In genomic region chr11:19648321-19648720, GRCh38 we compare ENCODE assay signal across 20 cellular contexts.
"Had no signal": no experiment of that assay in that cellular context is flagged by ENCODE, and none has a peak within 500 bp of the region (broad histone marks: within the 10 kb centered on the region; RNA-seq: fewer than 3 reads in every experiment).

No MANE protein-coding gene starts in this region.

- DNase-seq: activated B cell treated with CpG ODN at 0.5 μM for 24 hours; activated CD4-positive, alpha-beta memory T cell treated with anti-CD3 and anti-CD28 coated beads for 36 hours; activated CD4-positive, alpha-beta T cell treated with anti-CD3 and anti-CD28 coated beads for 4 hours; activated naive CD8-positive, alpha-beta T cell treated with anti-CD3 and anti-CD28 coated beads for 36 hours; activated T-cell treated with anti-CD3 and anti-CD28 coated beads for 4 hours; amniotic stem cell; effector memory CD8-positive, alpha-beta T cell; esophagus squamous epithelium; left colon; midbrain; occipital lobe; posterior cingulate gyrus; retina; stimulated activated CD4-positive, alpha-beta T cell treated with anti-CD3 and anti-CD28 coated beads, Interleukin-12 subunit alpha, Interleukin-12 subunit beta, amount 100 ng/mL, for 4 hours; stimulated activated CD4-positive, alpha-beta T cell treated with anti-CD3 and anti-CD28 coated beads, Interleukin-2, amount 100 ng/mL, for 24 hours; stimulated activated naive CD8-positive, alpha-beta T cell treated with anti-CD3 and anti-CD28 coated beads, Interleukin-15, Interleukin-2, amounts not matched to agents 100 U/mL and 50 U/mL, for 24 hours; substantia nigra; T-helper 9 cell; tibial artery had no signal

- H3K27ac ChIP-seq: esophagus squamous epithelium, tibial artery had no signal

- H3K27me3 ChIP-seq: esophagus squamous epithelium, tibial artery had no signal

- H3K9me3 ChIP-seq: esophagus squamous epithelium, tibial artery had no signal

- ATAC-seq: effector memory CD8-positive, alpha-beta T cell; left colon; stimulated activated naive CD8-positive, alpha-beta T cell treated with anti-CD3 and anti-CD28 coated beads, Interleukin-15, Interleukin-2, amounts not matched to agents 100 U/mL and 50 U/mL, for 24 hours had no signal

- H3K4me3 ChIP-seq: esophagus squamous epithelium, lung, tibial artery had no signal

- H3K36me3 ChIP-seq: esophagus squamous epithelium, tibial artery had no signal
